8 cellular contexts compared by ENCODE assay signal in the genomic region with DNA sequence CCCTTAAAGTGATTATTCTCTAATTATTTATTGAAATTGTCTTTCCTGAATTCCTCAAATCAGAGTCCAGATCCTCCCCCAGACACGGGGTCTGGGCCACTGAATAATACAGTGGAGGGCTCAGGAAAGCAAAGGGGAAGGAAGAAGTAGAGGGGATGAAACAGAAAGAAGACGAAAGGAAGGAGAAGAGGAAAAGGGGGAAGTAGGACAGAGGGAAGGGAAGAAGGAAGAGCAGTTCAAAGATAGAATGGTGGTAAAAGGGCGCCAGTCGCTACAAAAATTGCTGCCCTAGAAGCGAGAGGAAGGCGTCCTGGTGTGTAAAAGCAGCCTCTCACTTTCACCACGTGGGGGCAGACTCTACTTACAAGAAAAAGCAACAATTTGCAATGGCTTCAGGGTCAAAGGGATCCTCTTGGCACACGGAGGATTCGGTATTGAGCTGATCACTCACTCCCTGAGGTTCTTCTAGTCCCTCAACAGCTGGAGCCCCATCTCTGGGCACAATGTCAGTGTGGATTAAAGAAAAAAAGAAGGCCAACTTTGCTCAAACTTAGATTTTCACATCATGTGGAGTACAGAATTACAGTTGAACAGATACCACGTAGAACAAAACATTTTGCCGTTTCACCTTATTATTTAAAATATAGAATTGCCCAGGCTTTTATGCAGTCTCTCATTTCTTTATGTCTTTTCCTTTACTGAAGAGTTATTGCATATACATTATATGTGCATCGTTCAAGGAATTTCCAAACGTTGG. TPM values are rescaled to one million over a fixed set of nuclear protein-coding genes. Genes with fewer than 3 reads are reported as not detected.
DNase-seq lines count a peak whose midpoint lies in the region; ATAC-seq and TF ChIP-seq lines count a peak whose summit lies in the region.

No MANE protein-coding gene starts in this region.

- H3K18ac ChIP-seq in trophoblast cell (ENCODE audit: low read length), result no peak overlapping the region

- peak; percentile 80 for DNase-seq in Calu3
- peak; percentile 93 for DNase-seq in NAMALWA (ENCODE audit: low spot score)
- DNase-seq in SK-MEL-5 (ENCODE audit: low read depth, low spot score), result peak; percentile 93
- DNase-seq in activated naive CD4-positive, alpha-beta T cell (lab: John Stamatoyannopoulos, UW), result peak; percentile 10 to 45 (median 28)
- DNase-seq in germinal center (ENCODE audit: low spot score), result peak; percentile 57
- peak; percentile 50 to 88 for DNase-seq in trophoblast cell
- DNase-seq in upper lobe of right lung, result no peak

- H3K4me3 ChIP-seq in trophoblast cell (ENCODE audit: low read depth, low read length), result no peak overlapping the region
- no peak overlapping the region for H3K4me3 ChIP-seq in upper lobe of right lung

- no peak overlapping the region for H3K4me3 Mint-ChIP-seq in Calu3 (ENCODE audit: low read depth, unreplicated experiment)

- no peak overlapping the region for H3K27ac Mint-ChIP-seq in Calu3 (ENCODE audit: unreplicated experiment)

- no peak overlapping the region for H3K14ac ChIP-seq in trophoblast cell (ENCODE audit: low read length)

- in situ Hi-C loops in SK-MEL-5 (cut with HindIII; ENCODE audit: low pct_unique_long_range_greater_than_20kb, low sequenced_read_pairs), result no loop called here

- no peak overlapping the region for H3K23ac ChIP-seq in trophoblast cell (ENCODE audit: low read length)

- no peak overlapping the region for H3K9ac ChIP-seq in trophoblast cell (ENCODE audit: low read length)

- H2BK5ac ChIP-seq in trophoblast cell (ENCODE audit: low read depth, low read length, poor library complexity), result no peak overlapping the region

- peaks cover 60% of the 10 kb centered on the region for H3K27me3 Mint-ChIP-seq in Calu3 (ENCODE audit: unreplicated experiment)

- no peak overlapping the region for H2BK120ac ChIP-seq in trophoblast cell (ENCODE audit: insufficient read depth, low read length, poor library complexity)

- TF ChIP-seq CTCF in Calu3 (IDR thresholded peaks at IDR 0.05; ENCODE audit: unreplicated experiment) (peak; percentile 93), upper lobe of right lung (IDR thresholded peaks at IDR 0.05) (peak; percentile 85)

- H2AK5ac ChIP-seq in trophoblast cell (ENCODE audit: low read length), result no peak overlapping the region

- H3K4me2 ChIP-seq in trophoblast cell (ENCODE audit: low read length), result no peak overlapping the region

- no peaks in the 10 kb centered on the region for H3K36me3 Mint-ChIP-seq in Calu3 (ENCODE audit: insufficient read depth, unreplicated experiment)

- WGBS in trophoblast cell (ENCODE audit: extremely low coverage, insufficient coverage, insufficient read length), result no CpG with 5 or more reads among the region's 13 CpGs

- no peak overlapping the region for H4K12ac ChIP-seq in trophoblast cell (ENCODE audit: low read depth, low read length)

- H2AFZ ChIP-seq in trophoblast cell (ENCODE audit: insufficient read depth, low read length, poor library complexity), result no peak overlapping the region

- no peaks in the 10 kb centered on the region for H3K79me2 ChIP-seq in trophoblast cell (ENCODE audit: control insufficient read depth, insufficient read depth, low read length, poor library complexity)

- ATAC-seq in GM21723 (IDR thresholded peaks at IDR 0.05; ENCODE audit: unreplicated experiment), result peak; percentile 68
- peak; percentile 90 for ATAC-seq in upper lobe of right lung

- CTCF ChIA-PET in Calu3 (lab: Charles Lee), result interaction anchor here (0.6 to 3.5 kb wide), 17 partner anchors 8 to 1013 kb away, joined by 3 to 87 read pairs (median 4); a partner anchor contains a TSS

- peaks cover 37% of the 10 kb centered on the region for H3K4me1 Mint-ChIP-seq in Calu3 (ENCODE audit: low read depth, unreplicated experiment)

- H3K27ac ChIP-seq in trophoblast cell (ENCODE audit: low read depth, low read length) (no peak overlapping the region), upper lobe of right lung (no peak overlapping the region)

- H3K27me3 ChIP-seq in trophoblast cell (ENCODE audit: insufficient read depth, low read length) (no peaks in the 10 kb centered on the region), upper lobe of right lung (no peaks in the 10 kb centered on the region)

- H3K36me3 ChIP-seq in trophoblast cell (ENCODE audit: control insufficient read depth in 1 of 2, insufficient read depth in 2 of 2, low read length in 2 of 2) (no peaks in the 10 kb centered on the region), upper lobe of right lung (no peaks in the 10 kb centered on the region)

- no peak overlapping the region for H4K91ac ChIP-seq in trophoblast cell (ENCODE audit: low read depth, low read length)

- H2BK12ac ChIP-seq in trophoblast cell (ENCODE audit: low read length), result no peak overlapping the region

- H3K4ac ChIP-seq in trophoblast cell (ENCODE audit: low read depth, low read length), result no peak overlapping the region

- H3K9me3 ChIP-seq in trophoblast cell (ENCODE audit: insufficient read depth, low read depth, low read length) (no peaks in the 10 kb centered on the region), upper lobe of right lung (no peaks in the 10 kb centered on the region)

- H3K4me1 ChIP-seq in trophoblast cell (ENCODE audit: control insufficient read depth in 1 of 2, insufficient read depth in 2 of 2, low read length in 2 of 2) (peaks cover 2 to 4% of the 10 kb centered on the region in 2 experiments), upper lobe of right lung (no peaks in the 10 kb centered on the region)

- peaks cover 3% of the 10 kb centered on the region for H3K9me3 Mint-ChIP-seq in Calu3 (ENCODE audit: low read depth, unreplicated experiment)

- BruUV-seq in Calu3 (replicated peaks; lab: Mats Ljungman, UMichigan), result no TSS peak

- intact Hi-C loops in Calu3 (cut with micrococcal nuclease; ENCODE audit: unreplicated experiment), result loop anchor here (1.0 kb wide), 1 partner anchor 130 kb away; no protein-coding TSS in a partner anchor
- intact Hi-C loops in upper lobe of right lung (cut with DNase I), result loop anchor here (5.0 kb wide), 2 partner anchors 133 to 308 kb away; no protein-coding TSS in a partner anchor

- H4K8ac ChIP-seq in trophoblast cell (ENCODE audit: low read depth, low read length), result no peak overlapping the region

- no peaks in the 10 kb centered on the region for H3K79me1 ChIP-seq in trophoblast cell (ENCODE audit: low read length)

RNA-seq across cellular contexts. Expression of a gene that starts 31.4 kb away (rescaled TPM):
- total RNA-seq in Calu3 (2022) (not detected in 2 replicates), upper lobe of right lung (not detected)
- not detected in 2 replicates for total RNA-seq in SK-MEL-5 (2014; rRNA removed; shearing (Covaris generic))
- polyA plus RNA-seq in SK-MEL-5 (2015; cell fraction: cytosol; rRNA removed), result not detected in 2 replicates
- not detected in 2 replicates for polyA plus RNA-seq in SK-MEL-5 (2015; cell fraction: nucleus; rRNA removed)
- polyA plus RNA-seq in trophoblast cell (2013), result not detected in 2 replicates
